Comparison of ENCODE assay signal across 35 cellular contexts in the genomic region with DNA sequence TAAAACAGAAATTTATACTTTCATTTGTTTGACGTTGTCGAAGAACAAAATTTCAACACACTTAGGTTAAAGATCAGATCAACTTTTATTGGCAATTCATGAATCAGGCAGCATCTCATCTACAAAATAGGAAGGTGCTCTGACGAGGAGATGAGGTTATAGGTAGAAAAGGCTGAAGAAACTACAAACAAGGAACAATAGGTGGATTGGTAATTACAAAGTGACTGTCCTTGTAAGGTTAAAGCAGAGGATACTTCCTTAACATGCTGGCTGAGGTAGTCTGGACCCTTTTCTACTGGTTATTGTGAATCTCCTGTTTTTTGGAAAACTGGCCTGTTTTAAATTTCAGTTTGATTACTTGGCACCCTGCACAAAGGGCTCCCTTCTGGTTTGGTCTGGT. TPM values are rescaled to one million over a fixed set of nuclear protein-coding genes. Genes with fewer than 3 reads are reported as not detected.
"Had no signal": no experiment of that assay in that cellular context is flagged by ENCODE, and none has a peak within 500 bp of the region (broad histone marks: within the 10 kb centered on the region; RNA-seq: fewer than 3 reads in every experiment).

No MANE protein-coding gene starts in this region.

- H3K4me3 Mint-ChIP-seq: activated B cell treated with CpG ODN at 0.5 μM for 24 hours; activated CD4-positive, alpha-beta memory T cell treated with anti-CD3 and anti-CD28 coated beads, Interleukin-2, amount 10 ng/mL, durations not matched to agents 7 days and 5 days; activated CD8-positive, alpha-beta memory T cell treated with anti-CD3 and anti-CD28 coated beads, Interleukin-2, amount 10 ng/mL, durations not matched to agents 7 days and 5 days had no signal

- DNase-seq: activated B cell treated with CpG ODN at 0.5 μM for 24 hours; activated CD4-positive, alpha-beta memory T cell treated with anti-CD3 and anti-CD28 coated beads, Interleukin-2, amount 10 ng/mL, durations not matched to agents 7 days and 5 days; activated CD4-positive, alpha-beta T cell treated with anti-CD3 and anti-CD28 coated beads for 1 hour; activated CD4-positive, alpha-beta T cell treated with anti-CD3 and anti-CD28 coated beads for 48 hours; activated CD8-positive, alpha-beta memory T cell treated with anti-CD3 and anti-CD28 coated beads for 24 hours; activated CD8-positive, alpha-beta memory T cell treated with anti-CD3 and anti-CD28 coated beads, Interleukin-2, amount 10 ng/mL, durations not matched to agents 7 days and 5 days; activated CD8-positive, alpha-beta memory T cell treated with anti-CD3 and anti-CD28 coated beads, Interleukin-2, amount 50 U/mL, for 48 hours; activated gamma-delta T cell; activated naive CD4-positive, alpha-beta T cell treated with Interleukin-2 at 50 U/mL for 16 hours; adrenal gland; body of pancreas; Karpas-422; NCI-H1105; NCI-H1417 treated with DMSO at 0.1 percent for 48 hours; NCI-H187 treated with DMSO at 0.1 percent for 48 hours; NCI-H2081; NCI-H2171 treated with DMSO at 0.1 percent for 48 hours; NCI-H2227 treated with DMSO at 0.1 percent for 48 hours; NCI-H446; NCI-H510A treated with DMSO at 0.1 percent for 48 hours; NCI-H526 treated with DMSO at 0.1 percent for 48 hours; NCI-H82; PC-3; Peyer's patch; RPMI8226; SIG-M5; T-helper 1 cell; T-helper 2 cell; T-helper 9 cell had no signal

- H3K27ac ChIP-seq: adrenal gland, body of pancreas, breast epithelium, Peyer's patch, VCaP had no signal

- H3K9me3 ChIP-seq: adrenal gland, body of pancreas, breast epithelium, Peyer's patch had no signal

- H3K4me3 ChIP-seq: adrenal gland, body of pancreas, breast epithelium, Peyer's patch had no signal

- H3K27me3 ChIP-seq: body of pancreas had no signal

- H3K36me3 ChIP-seq: adrenal gland, breast epithelium, Peyer's patch had no signal

- H3K27ac Mint-ChIP-seq: activated B cell treated with CpG ODN at 0.5 μM for 24 hours; activated CD4-positive, alpha-beta memory T cell treated with anti-CD3 and anti-CD28 coated beads, Interleukin-2, amount 10 ng/mL, durations not matched to agents 7 days and 5 days; activated CD8-positive, alpha-beta memory T cell treated with anti-CD3 and anti-CD28 coated beads, Interleukin-2, amount 10 ng/mL, durations not matched to agents 7 days and 5 days; activated naive CD4-positive, alpha-beta T cell treated with anti-CD3 and anti-CD28 coated beads, Interleukin-2, amount 50 U/mL, for 72 hours; activated T-helper 2 cell treated with anti-CD3 and anti-CD28 coated beads, Interferon-gamma antibody, Interleukin-2, Interleukin-4, amounts not matched to agents 10 μg/mL and 5 μg/mL and 100 μg/mL, durations not matched to agents 14 hours and 24 hours and 36 hours had no signal

- H3K36me3 Mint-ChIP-seq: activated CD8-positive, alpha-beta memory T cell treated with anti-CD3 and anti-CD28 coated beads, Interleukin-2, amount 10 ng/mL, durations not matched to agents 7 days and 5 days; activated naive CD4-positive, alpha-beta T cell treated with anti-CD3 and anti-CD28 coated beads, Interleukin-2, amount 50 U/mL, for 72 hours had no signal

- H3K4me1 ChIP-seq: breast epithelium, Peyer's patch had no signal

- ATAC-seq: activated CD8-positive, alpha-beta memory T cell treated with anti-CD3 and anti-CD28 coated beads, Interleukin-2, amount 10 ng/mL, durations not matched to agents 7 days and 5 days; activated naive CD4-positive, alpha-beta T cell treated with anti-CD3 and anti-CD28 coated beads, Interleukin-2, amount 50 U/mL, for 72 hours; body of pancreas; PC-3; SK-N-SH treated with all-trans-retinoic acid at 6 μM for 48 hours had no signal

- H3K9me3 Mint-ChIP-seq: activated B cell treated with CpG ODN at 0.5 μM for 24 hours; activated CD4-positive, alpha-beta memory T cell treated with anti-CD3 and anti-CD28 coated beads, Interleukin-2, amount 10 ng/mL, durations not matched to agents 7 days and 5 days; activated naive CD4-positive, alpha-beta T cell treated with anti-CD3 and anti-CD28 coated beads, Interleukin-2, amount 50 U/mL, for 72 hours; activated T-helper 2 cell treated with anti-CD3 and anti-CD28 coated beads, Interferon-gamma antibody, Interleukin-2, Interleukin-4, amounts not matched to agents 10 μg/mL and 5 μg/mL and 100 μg/mL, durations not matched to agents 14 hours and 24 hours and 36 hours had no signal

RNA-seq across cellular contexts. Expression of gene ZNF311, which starts 48.8 kb away (rescaled TPM):
- total RNA-seq: body of pancreas, SK-MEL-5 had no signal
